In the genomic region with DNA sequence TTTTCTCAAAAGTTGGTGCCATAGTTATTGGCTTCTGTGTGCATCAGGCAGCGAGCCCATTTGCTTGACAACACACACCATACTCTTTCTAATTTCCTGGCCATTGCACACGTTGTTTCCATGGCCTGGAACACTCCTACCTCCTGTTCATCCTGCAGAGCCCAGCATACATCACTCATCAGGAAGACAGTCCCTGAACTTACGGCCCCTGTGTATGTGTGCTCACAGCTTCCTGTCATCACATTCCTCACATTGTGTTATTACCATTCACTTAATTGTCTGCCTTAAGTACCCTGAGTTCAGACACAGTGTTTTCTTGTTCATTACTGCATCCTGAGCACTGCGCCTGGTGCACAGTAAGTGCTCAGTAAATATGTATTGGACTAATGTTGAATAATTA, we compare ENCODE assay signal across 14 cellular contexts.
A peak's percentile ranks its signal among the peaks of the same experiment; 100 is the strongest.
DNase-seq lines count a peak whose midpoint lies in the region; ATAC-seq, FAIRE-seq and TF ChIP-seq lines count a peak whose summit lies in the region.
"Had no signal": no experiment of that assay in that cellular context is flagged by ENCODE, and none has a peak within 500 bp of the region (broad histone marks: within the 10 kb centered on the region; RNA-seq: fewer than 3 reads in every experiment).

No MANE protein-coding gene starts in this region.

- TF ChIP-seq POLR2A in GM12892 (IDR thresholded peaks at IDR 0.05; ENCODE audit: low read depth, low read length) = no peak

- ATAC-seq in esophagus mucosa (peak; percentile 23), GM21576 (IDR thresholded peaks at IDR 0.05; ENCODE audit: unreplicated experiment) (no peak)
- ATAC-seq in stimulated activated naive CD8-positive, alpha-beta T cell treated with anti-CD3 and anti-CD28 coated beads, Interleukin-15, amount 100 ng/mL, for 72 hours = no peak
- ATAC-seq: GM12878 had no signal

- no peaks in the 10 kb centered on the region for H3K9me3 Mint-ChIP-seq in neural progenitor cell
- peaks cover 0 to 10% of the 10 kb centered on the region in 2 donors for H3K9me3 Mint-ChIP-seq in stimulated activated naive CD8-positive, alpha-beta T cell treated with anti-CD3 and anti-CD28 coated beads, Interleukin-15, amount 100 ng/mL, for 72 hours

- no peak for FAIRE-seq in RCC 7860 (lab: Jason Lieb, UNC)
- no peak for FAIRE-seq in GM12892 (lab: Jason Lieb, UNC)
- FAIRE-seq: frontal cortex, GM12878 had no signal

- H4K20me1 ChIP-seq in neural progenitor cell (ENCODE audit: low read depth) = no peaks in the 10 kb centered on the region

- TF ChIP-seq CTCF in neural progenitor cell (IDR thresholded peaks at IDR 0.05) = no peak

- H3K4me1 ChIP-seq in neural progenitor cell = peaks cover 8% of the 10 kb centered on the region
- H3K4me1 ChIP-seq: BE2C had no signal

- H2AFZ ChIP-seq in neural progenitor cell (replicated peaks) = peak overlapping the region; percentile 19

- H3K9ac ChIP-seq in neural progenitor cell = no peak overlapping the region

- no peak overlapping the region for H3K27ac ChIP-seq in neural progenitor cell

- H3K79me2 ChIP-seq in neural progenitor cell (ENCODE audit: low read depth) = no peaks in the 10 kb centered on the region

- H3K27me3 Mint-ChIP-seq in neural progenitor cell (ENCODE audit: insufficient read depth, low read depth) = peaks cover 3% of the 10 kb centered on the region
- no peaks in the 10 kb centered on the region for H3K27me3 Mint-ChIP-seq in stimulated activated naive CD8-positive, alpha-beta T cell treated with anti-CD3 and anti-CD28 coated beads, Interleukin-15, amount 100 ng/mL, for 72 hours

- H3K27ac Mint-ChIP-seq in neural progenitor cell = no peak overlapping the region
- no peak overlapping the region for H3K27ac Mint-ChIP-seq in stimulated activated naive CD8-positive, alpha-beta T cell treated with anti-CD3 and anti-CD28 coated beads, Interleukin-15, amount 100 ng/mL, for 72 hours
- H3K27ac Mint-ChIP-seq: activated T-helper 2 cell treated with anti-CD3 and anti-CD28 coated beads, Interferon-gamma antibody, Interleukin-2, Interleukin-4, amounts not matched to agents 10 μg/mL and 5 μg/mL and 100 μg/mL, durations not matched to agents 14 hours and 24 hours and 36 hours had no signal

- H3K4me3 ChIP-seq in neural progenitor cell = no peak overlapping the region
- H3K4me3 ChIP-seq: GM12878 had no signal

- no peaks in the 10 kb centered on the region for H3K36me3 Mint-ChIP-seq in neural progenitor cell

- no peak overlapping the region for H3K4me2 ChIP-seq in neural progenitor cell

- no peaks in the 10 kb centered on the region for H3K4me1 Mint-ChIP-seq in neural progenitor cell
- no peaks in the 10 kb centered on the region for H3K4me1 Mint-ChIP-seq in stimulated activated naive CD8-positive, alpha-beta T cell treated with anti-CD3 and anti-CD28 coated beads, Interleukin-15, amount 100 ng/mL, for 72 hours

- no peaks in the 10 kb centered on the region for H3K36me3 ChIP-seq in neural progenitor cell
- H3K36me3 ChIP-seq: BE2C had no signal

- DNase-seq in ELR (ENCODE audit: low read depth) (peak; percentile 61), RCC 7860 (ENCODE audit: low spot score) (peak; percentile 47), neural progenitor cell (ENCODE audit: low spot score) (no peak), GM19238 (ENCODE audit: insufficient read length, low spot score) (no peak), GM12892 (ENCODE audit: insufficient read length) (no peak)
- no peak for DNase-seq in stimulated activated naive CD8-positive, alpha-beta T cell treated with anti-CD3 and anti-CD28 coated beads, Interleukin-15, amount 100 ng/mL, for 72 hours
- DNase-seq: BE2C, DMS79, MV-4-11 had no signal

- H3K9me3 ChIP-seq in neural progenitor cell (ENCODE audit: low read depth) = no peaks in the 10 kb centered on the region
- H3K9me3 ChIP-seq: BE2C had no signal

- H3K4me3 Mint-ChIP-seq in neural progenitor cell = no peak overlapping the region
- H3K4me3 Mint-ChIP-seq in stimulated activated naive CD8-positive, alpha-beta T cell treated with anti-CD3 and anti-CD28 coated beads, Interleukin-15, amount 100 ng/mL, for 72 hours = no peak overlapping the region

- no peaks in the 10 kb centered on the region for H3F3A ChIP-seq in neural progenitor cell (ENCODE audit: low read depth)

- no peaks in the 10 kb centered on the region for H3K27me3 ChIP-seq in neural progenitor cell
- H3K27me3 ChIP-seq: BE2C had no signal

Comparison
In these comparisons a context has a peak if more than half of its experiments do, and no peak if none do; other contexts are left out.
1. DNase-seq: peak in ELR (single experiment) and RCC 7860 (single experiment); none in neural progenitor cell (single experiment), stimulated activated naive CD8-positive, alpha-beta T cell treated with anti-CD3 and anti-CD28 coated beads, Interleukin-15, amount 100 ng/mL, for 72 hours (0 of 2), GM19238 (single experiment) and GM12892 (single experiment).